13 cellular contexts compared by ENCODE assay signal in the genomic region with DNA sequence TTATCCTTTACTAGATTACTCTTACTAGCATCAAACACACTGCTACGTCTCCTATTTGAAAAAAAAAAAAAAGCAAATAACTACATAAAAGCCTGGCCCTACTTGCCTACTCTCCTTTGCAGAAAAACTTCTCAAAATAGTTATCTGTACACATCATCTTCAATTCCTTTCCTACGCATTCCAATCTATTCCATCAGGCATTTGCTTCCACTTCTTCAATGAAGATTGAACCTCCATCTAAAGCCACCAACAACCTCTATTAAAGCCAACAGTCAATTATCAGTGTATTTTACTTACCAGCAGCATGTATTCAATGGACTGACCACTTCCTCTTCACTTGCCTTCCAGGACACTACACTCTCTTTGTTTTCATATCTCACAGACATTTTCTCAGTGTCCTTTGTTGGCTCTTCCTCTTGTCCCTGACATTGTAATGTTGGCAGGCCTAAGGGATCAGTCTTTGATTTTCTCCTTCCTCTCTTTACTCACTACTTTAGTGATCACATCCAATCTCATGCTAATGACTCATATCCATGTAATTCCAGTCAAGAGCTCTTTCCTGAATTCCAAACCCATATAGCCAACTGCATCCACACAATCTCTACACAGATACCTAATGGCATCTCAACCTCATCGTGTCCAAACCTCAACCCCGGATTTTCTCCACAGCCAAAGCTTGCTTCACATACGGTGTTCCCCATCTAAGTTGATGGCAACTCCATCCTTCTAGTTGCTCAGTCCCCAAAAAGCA.
A peak's percentile ranks its signal among the peaks of the same experiment; 100 is the strongest.
DNase-seq lines count a peak whose midpoint lies in the region; ATAC-seq, FAIRE-seq and TF ChIP-seq lines count a peak whose summit lies in the region.
"Had no signal": no experiment of that assay in that cellular context is flagged by ENCODE, and none has a peak within 500 bp of the region (broad histone marks: within the 10 kb centered on the region; RNA-seq: fewer than 3 reads in every experiment).

No MANE protein-coding gene starts in this region.

- no peak for FAIRE-seq in bronchial epithelial cell (lab: Jason Lieb, UNC)

- DNase-seq in Caki2 (ENCODE audit: low read depth) = peak; percentile 8
- DNase-seq in M059J (ENCODE audit: low read depth) = peak; percentile 27
- DNase-seq in bronchial epithelial cell (ENCODE audit: low read depth) = peak; percentile 88
- peak; percentile 1 to 25 for DNase-seq in lung microvascular endothelial cell (ENCODE audit: low read depth in 2 of 2)
- no peak for DNase-seq in activated CD4-positive, alpha-beta T cell treated with anti-CD3 and anti-CD28 coated beads for 4 hours
- DNase-seq in NCI-H345 (lab: John Stamatoyannopoulos, UW) = no peak
- DNase-seq in DMS79 (lab: John Stamatoyannopoulos, UW) = no peak
- DNase-seq: activated B cell treated with CpG ODN at 0.5 μM for 24 hours; activated CD8-positive, alpha-beta memory T cell treated with anti-CD3 and anti-CD28 coated beads, Interleukin-2, amount 50 U/mL, for 4 hours; posterior cingulate gyrus; stimulated activated CD4-positive, alpha-beta T cell treated with anti-CD3 and anti-CD28 coated beads, Interleukin-2, amount 100 ng/mL, for 24 hours had no signal

- in situ Hi-C loops in Caki2 (cut with HindIII; ENCODE audit: low pct_unique_long_range_greater_than_20kb, low sequenced_read_pairs) = no loop called here

- ATAC-seq in HG03280 (IDR thresholded peaks at IDR 0.05; ENCODE audit: unreplicated experiment) = no peak
- ATAC-seq: GM23338 had no signal

- no peaks in the 10 kb centered on the region for H3K36me3 ChIP-seq in bronchial epithelial cell (ENCODE audit: control insufficient read depth, insufficient read depth, low read length)

- no peak overlapping the region for H3K4me3 ChIP-seq in bronchial epithelial cell (ENCODE audit: low read depth, low read length)
- H3K4me3 ChIP-seq: GM23338 had no signal

- no peak for TF ChIP-seq CTCF in bronchial epithelial cell (IDR thresholded peaks at IDR 0.05; ENCODE audit: insufficient read depth, low read length, severe bottlenecking)

- H3K27me3 ChIP-seq in bronchial epithelial cell (ENCODE audit: control insufficient read depth, insufficient read depth, low read length) = no peaks in the 10 kb centered on the region

Comparison
In these comparisons a context has a peak if more than half of its experiments do, and no peak if none do; other contexts are left out.
1. DNase-seq: peak in Caki2 (single experiment), M059J (single experiment), bronchial epithelial cell (single experiment) and lung microvascular endothelial cell (2 of 2); none in activated CD4-positive, alpha-beta T cell treated with anti-CD3 and anti-CD28 coated beads for 4 hours (0 of 2), NCI-H345 (single experiment) and DMS79 (single experiment).